8 cellular contexts compared by ENCODE assay signal in genomic region chr14:77181603-77182437, GRCh38. TPM values are rescaled to one million over a fixed set of nuclear protein-coding genes. Genes with fewer than 3 reads are reported as not detected.
A peak's percentile ranks its signal among the peaks of the same experiment; 100 is the strongest.
DNase-seq lines count a peak whose midpoint lies in the region; ATAC-seq and TF ChIP-seq lines count a peak whose summit lies in the region.

TSS of gene TMEM63C (plus strand) at chr14:77181798. CDS start at chr14:77218814, 37,016 bp downstream.

- POLR2A ChIA-PET in activated CD4-positive, alpha-beta memory T cell treated with anti-CD3 and anti-CD28 coated beads for 36 hours (lab: Charles Lee), result interaction anchor here (0.6 kb wide), 1 partner anchor 10 kb away, joined by 3 read pairs; no protein-coding TSS in a partner anchor

- no peaks in the 10 kb centered on the region for H3K36me3 ChIP-seq in GM06990 (ENCODE audit: control insufficient read depth, insufficient read depth, low read length)

- peaks cover 17% of the 10 kb centered on the region for H3K4me1 Mint-ChIP-seq in activated CD4-positive, alpha-beta memory T cell treated with anti-CD3 and anti-CD28 coated beads for 36 hours (ENCODE audit: low read depth)

- ATAC-seq in HG03342 (IDR thresholded peaks at IDR 0.05; ENCODE audit: unreplicated experiment), result peak; percentile 71

- DNase-seq in GM06990 (ENCODE audit: extremely low read depth, insufficient read length) (peak; percentile 70), NCI-H510A (lab: John Stamatoyannopoulos, UW) (peak; percentile 91), mucosa of gallbladder (ENCODE audit: low spot score) (peak; percentile 40), epidermal melanocyte (ENCODE audit: insufficient read length, low spot score) (no peak)
- peak; percentile 80 for DNase-seq in activated CD4-positive, alpha-beta memory T cell treated with anti-CD3 and anti-CD28 coated beads for 36 hours
- DNase-seq in effector CD8-positive, alpha-beta T cell (lab: John Stamatoyannopoulos, UW), result peak; percentile 4
- DNase-seq in stimulated activated naive CD4-positive, alpha-beta T cell treated with Interleukin-2 at 50 U/mL for 16 hours (lab: John Stamatoyannopoulos, UW), result peak; percentile 55

- intact Hi-C loops in activated CD4-positive, alpha-beta memory T cell treated with anti-CD3 and anti-CD28 coated beads for 36 hours (cut with micrococcal nuclease), result no loop called here

- H3K4me3 ChIP-seq in GM06990 (replicated peaks; ENCODE audit: low read depth, low read length), result peak within 1 kb of the TSS; percentile 64

- no peaks in the 10 kb centered on the region; the same call in 1 of the 2 replicates for H3K27me3 ChIP-seq in GM06990 (replicated peaks; ENCODE audit: control insufficient read depth, insufficient read depth, low read length)

- no peak within 1 kb of the TSS for H3K27ac Mint-ChIP-seq in activated CD4-positive, alpha-beta memory T cell treated with anti-CD3 and anti-CD28 coated beads for 36 hours

- peaks cover 9% of the 10 kb centered on the region for H3K27me3 Mint-ChIP-seq in activated CD4-positive, alpha-beta memory T cell treated with anti-CD3 and anti-CD28 coated beads for 36 hours

- peak; percentile 15 for TF ChIP-seq CTCF in GM06990 (IDR thresholded peaks at IDR 0.05; ENCODE audit: insufficient read depth, low read length, poor library complexity, severe bottlenecking)

- H3K36me3 Mint-ChIP-seq in activated CD4-positive, alpha-beta memory T cell treated with anti-CD3 and anti-CD28 coated beads for 36 hours, result no peaks in the 10 kb centered on the region

- peak within 1 kb of the TSS; percentile 67 for H3K4me3 Mint-ChIP-seq in activated CD4-positive, alpha-beta memory T cell treated with anti-CD3 and anti-CD28 coated beads for 36 hours

- H3K9me3 Mint-ChIP-seq in activated CD4-positive, alpha-beta memory T cell treated with anti-CD3 and anti-CD28 coated beads for 36 hours, result no peaks in the 10 kb centered on the region

- CTCF ChIA-PET in activated CD4-positive, alpha-beta memory T cell treated with anti-CD3 and anti-CD28 coated beads for 36 hours (lab: Charles Lee), result interaction anchor here (1.1 kb wide), 1 partner anchor 111 kb away, joined by 4 read pairs; no protein-coding TSS in a partner anchor

RNA-seq across cellular contexts. Expression of gene TMEM63C, which starts in this region (rescaled TPM):
- 1 to 10 TPM in 1 of 2 experiments, under 1 TPM in 1; 0.80 to 1.7 TPM for total RNA-seq in activated CD4-positive, alpha-beta memory T cell treated with anti-CD3 and anti-CD28 coated beads for 36 hours
- total RNA-seq in mucosa of gallbladder, result 1.4 TPM
